Comparison of ENCODE assay signal across 18 cellular contexts in the genomic region with DNA sequence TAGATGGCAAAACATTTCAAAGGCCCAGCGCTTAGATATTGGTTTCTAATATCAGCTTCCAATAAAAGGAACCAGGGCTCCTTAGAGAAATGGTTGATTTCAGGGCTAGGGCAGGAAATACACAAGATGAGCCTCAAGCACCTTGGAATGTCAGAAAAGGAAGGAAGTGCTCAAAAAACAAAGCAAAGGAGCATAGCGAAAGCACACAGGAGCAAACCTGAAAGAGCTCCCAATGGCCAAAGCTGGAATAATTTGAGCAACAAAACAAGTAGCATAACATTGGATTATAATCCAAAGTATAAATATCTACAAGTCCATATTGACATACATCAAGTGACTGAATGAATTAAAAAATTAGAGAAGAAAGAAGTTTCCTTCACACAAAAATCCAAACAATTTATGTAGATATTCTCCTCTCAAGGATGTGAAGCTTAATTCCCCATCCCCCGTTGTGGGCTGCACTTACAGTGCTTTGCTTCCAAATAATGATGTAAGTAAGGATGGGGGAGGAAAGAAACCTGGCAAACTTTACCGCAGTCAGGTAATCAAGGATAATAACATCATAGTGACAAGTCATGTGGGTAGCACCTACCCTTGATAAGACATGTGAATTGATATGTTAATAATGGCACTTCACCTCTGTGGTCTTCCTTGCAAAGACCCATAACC.
"Had no signal": no experiment of that assay in that cellular context is flagged by ENCODE, and none has a peak within 500 bp of the region (broad histone marks: within the 10 kb centered on the region; RNA-seq: fewer than 3 reads in every experiment).

No MANE protein-coding gene starts in this region.

- H3K27me3 Mint-ChIP-seq: activated CD8-positive, alpha-beta T cell treated with anti-CD3 and anti-CD28 coated beads for 36 hours had no signal

- H3K27ac Mint-ChIP-seq: activated CD8-positive, alpha-beta T cell treated with anti-CD3 and anti-CD28 coated beads for 36 hours; activated naive CD4-positive, alpha-beta T cell treated with anti-CD3 and anti-CD28 coated beads, Interleukin-2, amount 50 U/mL, for 72 hours; naive thymus-derived CD8-positive, alpha-beta T cell had no signal

- FAIRE-seq: islet of Langerhans, small intestine had no signal

- H3K4me3 ChIP-seq: tibial nerve, vagina had no signal

- ATAC-seq: activated CD8-positive, alpha-beta T cell treated with anti-CD3 and anti-CD28 coated beads for 36 hours; activated naive CD4-positive, alpha-beta T cell treated with anti-CD3 and anti-CD28 coated beads, Interleukin-2, amount 50 U/mL, for 72 hours; activated T-cell treated with anti-CD3 and anti-CD28 coated beads, Interleukin-2, amount 50 U/mL, for 4 hours; left lobe of liver; naive thymus-derived CD8-positive, alpha-beta T cell; right cardiac atrium had no signal

- H3K36me3 Mint-ChIP-seq: activated naive CD4-positive, alpha-beta T cell treated with anti-CD3 and anti-CD28 coated beads, Interleukin-2, amount 50 U/mL, for 72 hours; naive thymus-derived CD8-positive, alpha-beta T cell had no signal

- H3K27me3 ChIP-seq: tibial nerve, vagina had no signal

- DNase-seq: activated CD4-positive, alpha-beta T cell treated with anti-CD3 and anti-CD28 coated beads for 4 hours; activated CD8-positive, alpha-beta T cell treated with anti-CD3 and anti-CD28 coated beads for 36 hours; activated effector memory CD4-positive, alpha-beta T cell treated with Interleukin-2 at 50 U/mL for 16 hours; activated T-cell treated with anti-CD3 and anti-CD28 coated beads, Interleukin-2, amount 50 U/mL, for 4 hours; foreskin fibroblast; glutamatergic neuron; hypothalamus; naive thymus-derived CD8-positive, alpha-beta T cell; right cardiac atrium; small intestine; stimulated activated CD4-positive, alpha-beta T cell treated with anti-CD3 and anti-CD28 coated beads, Interleukin-4, amount 100 ng/mL, for 24 hours; stimulated activated naive CD4-positive, alpha-beta T cell; T-helper 2 cell had no signal

- H3K4me3 Mint-ChIP-seq: activated CD8-positive, alpha-beta T cell treated with anti-CD3 and anti-CD28 coated beads for 36 hours; activated T-cell treated with anti-CD3 and anti-CD28 coated beads, Interleukin-2, amount 50 U/mL, for 4 hours; naive thymus-derived CD8-positive, alpha-beta T cell had no signal

- H3K9me3 Mint-ChIP-seq: activated CD8-positive, alpha-beta T cell treated with anti-CD3 and anti-CD28 coated beads for 36 hours; activated T-cell treated with anti-CD3 and anti-CD28 coated beads, Interleukin-2, amount 50 U/mL, for 4 hours had no signal

- H3K36me3 ChIP-seq: tibial nerve, vagina had no signal

- H3K9me3 ChIP-seq: tibial nerve, vagina had no signal

- H3K4me1 Mint-ChIP-seq: naive thymus-derived CD8-positive, alpha-beta T cell had no signal

- H3K27ac ChIP-seq: vagina had no signal
